Comparison of ENCODE assay signal across 1 cellular context in the genomic region with DNA sequence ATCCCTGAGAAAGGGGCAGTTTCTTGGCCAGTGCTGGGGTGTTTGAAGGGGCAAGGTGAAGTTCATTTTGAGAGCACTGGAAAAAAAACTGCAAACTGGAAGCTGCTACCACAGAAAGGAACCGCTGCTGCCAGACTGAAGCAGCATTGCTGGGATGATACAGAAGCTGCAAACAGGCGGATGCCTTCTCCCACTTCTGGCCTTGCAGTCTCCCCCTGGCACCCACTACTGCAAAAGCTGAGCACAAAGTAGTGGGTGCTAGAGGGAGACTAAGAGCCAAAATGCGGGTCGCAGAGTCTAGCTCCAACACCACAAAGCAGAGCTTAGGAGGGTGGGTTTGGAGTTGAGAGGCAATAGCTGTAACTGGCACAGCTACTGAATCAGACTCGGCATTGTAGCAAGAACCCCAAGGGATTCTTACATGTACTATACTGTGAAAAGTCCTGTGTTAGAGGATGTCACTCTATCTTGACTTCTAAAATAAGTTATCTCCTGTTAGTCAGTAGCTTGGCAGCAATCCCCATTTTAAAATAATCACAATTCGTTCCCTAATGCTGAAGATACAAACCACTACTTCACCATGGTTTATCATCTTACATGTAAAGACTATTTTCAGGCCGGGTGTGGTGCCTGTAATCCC.
TF ChIP-seq lines count a peak whose summit lies in the region.

No MANE protein-coding gene starts in this region.

TF ChIP-seq in SK-N-SH treated with all-trans-retinoic acid at 6 μM for 48 hours, 23 proteins besides CTCF, POLR2A, EP300 and RAD21 (continued from another document):
- TF ChIP-seq, protein P1, sequence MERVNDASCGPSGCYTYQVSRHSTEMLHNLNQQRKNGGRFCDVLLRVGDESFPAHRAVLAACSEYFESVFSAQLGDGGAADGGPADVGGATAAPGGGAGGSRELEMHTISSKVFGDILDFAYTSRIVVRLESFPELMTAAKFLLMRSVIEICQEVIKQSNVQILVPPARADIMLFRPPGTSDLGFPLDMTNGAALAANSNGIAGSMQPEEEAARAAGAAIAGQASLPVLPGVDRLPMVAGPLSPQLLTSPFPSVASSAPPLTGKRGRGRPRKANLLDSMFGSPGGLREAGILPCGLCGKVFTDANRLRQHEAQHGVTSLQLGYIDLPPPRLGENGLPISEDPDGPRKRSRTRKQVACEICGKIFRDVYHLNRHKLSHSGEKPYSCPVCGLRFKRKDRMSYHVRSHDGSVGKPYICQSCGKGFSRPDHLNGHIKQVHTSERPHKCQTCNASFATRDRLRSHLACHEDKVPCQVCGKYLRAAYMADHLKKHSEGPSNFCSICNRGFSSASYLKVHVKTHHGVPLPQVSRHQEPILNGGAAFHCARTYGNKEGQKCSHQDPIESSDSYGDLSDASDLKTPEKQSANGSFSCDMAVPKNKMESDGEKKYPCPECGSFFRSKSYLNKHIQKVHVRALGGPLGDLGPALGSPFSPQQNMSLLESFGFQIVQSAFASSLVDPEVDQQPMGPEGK (CRISPR knock-in tag; IDR thresholded peaks at IDR 0.05; ENCODE audit: borderline replicate concordance): no peak
- TF ChIP-seq CSDC2 (CRISPR knock-in tag; IDR thresholded peaks at IDR 0.05) (no peak), ZNF70 (CRISPR knock-in tag; IDR thresholded peaks at IDR 0.05) (no peak), PPARA (CRISPR knock-in tag; IDR thresholded peaks at IDR 0.05; ENCODE audit: borderline replicate concordance) (no peak), ISL1 (CRISPR knock-in tag; IDR thresholded peaks at IDR 0.05) (no peak), SNAI2 (CRISPR knock-in tag; IDR thresholded peaks at IDR 0.05) (no peak), ZNF565 (CRISPR knock-in tag; conservative IDR thresholded peaks at IDR 0.05; ENCODE audit: low read depth) (no peak)
- TF ChIP-seq, protein P2, sequence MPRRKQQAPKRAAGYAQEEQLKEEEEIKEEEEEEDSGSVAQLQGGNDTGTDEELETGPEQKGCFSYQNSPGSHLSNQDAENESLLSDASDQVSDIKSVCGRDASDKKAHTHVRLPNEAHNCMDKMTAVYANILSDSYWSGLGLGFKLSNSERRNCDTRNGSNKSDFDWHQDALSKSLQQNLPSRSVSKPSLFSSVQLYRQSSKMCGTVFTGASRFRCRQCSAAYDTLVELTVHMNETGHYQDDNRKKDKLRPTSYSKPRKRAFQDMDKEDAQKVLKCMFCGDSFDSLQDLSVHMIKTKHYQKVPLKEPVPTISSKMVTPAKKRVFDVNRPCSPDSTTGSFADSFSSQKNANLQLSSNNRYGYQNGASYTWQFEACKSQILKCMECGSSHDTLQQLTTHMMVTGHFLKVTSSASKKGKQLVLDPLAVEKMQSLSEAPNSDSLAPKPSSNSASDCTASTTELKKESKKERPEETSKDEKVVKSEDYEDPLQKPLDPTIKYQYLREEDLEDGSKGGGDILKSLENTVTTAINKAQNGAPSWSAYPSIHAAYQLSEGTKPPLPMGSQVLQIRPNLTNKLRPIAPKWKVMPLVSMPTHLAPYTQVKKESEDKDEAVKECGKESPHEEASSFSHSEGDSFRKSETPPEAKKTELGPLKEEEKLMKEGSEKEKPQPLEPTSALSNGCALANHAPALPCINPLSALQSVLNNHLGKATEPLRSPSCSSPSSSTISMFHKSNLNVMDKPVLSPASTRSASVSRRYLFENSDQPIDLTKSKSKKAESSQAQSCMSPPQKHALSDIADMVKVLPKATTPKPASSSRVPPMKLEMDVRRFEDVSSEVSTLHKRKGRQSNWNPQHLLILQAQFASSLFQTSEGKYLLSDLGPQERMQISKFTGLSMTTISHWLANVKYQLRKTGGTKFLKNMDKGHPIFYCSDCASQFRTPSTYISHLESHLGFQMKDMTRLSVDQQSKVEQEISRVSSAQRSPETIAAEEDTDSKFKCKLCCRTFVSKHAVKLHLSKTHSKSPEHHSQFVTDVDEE (CRISPR knock-in tag; IDR thresholded peaks at IDR 0.05): no peak
- TF ChIP-seq, protein P3, sequence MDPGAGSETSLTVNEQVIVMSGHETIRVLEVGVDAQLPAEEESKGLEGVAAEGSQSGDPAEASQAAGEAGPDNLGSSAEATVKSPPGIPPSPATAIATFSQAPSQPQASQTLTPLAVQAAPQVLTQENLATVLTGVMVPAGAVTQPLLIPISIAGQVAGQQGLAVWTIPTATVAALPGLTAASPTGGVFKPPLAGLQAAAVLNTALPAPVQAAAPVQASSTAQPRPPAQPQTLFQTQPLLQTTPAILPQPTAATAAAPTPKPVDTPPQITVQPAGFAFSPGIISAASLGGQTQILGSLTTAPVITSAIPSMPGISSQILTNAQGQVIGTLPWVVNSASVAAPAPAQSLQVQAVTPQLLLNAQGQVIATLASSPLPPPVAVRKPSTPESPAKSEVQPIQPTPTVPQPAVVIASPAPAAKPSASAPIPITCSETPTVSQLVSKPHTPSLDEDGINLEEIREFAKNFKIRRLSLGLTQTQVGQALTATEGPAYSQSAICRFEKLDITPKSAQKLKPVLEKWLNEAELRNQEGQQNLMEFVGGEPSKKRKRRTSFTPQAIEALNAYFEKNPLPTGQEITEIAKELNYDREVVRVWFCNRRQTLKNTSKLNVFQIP (CRISPR knock-in tag; IDR thresholded peaks at IDR 0.05; ENCODE audit: borderline replicate concordance, low read depth): no peak
